Comparison of ENCODE assay signal across 21 cellular contexts in the genomic region with DNA sequence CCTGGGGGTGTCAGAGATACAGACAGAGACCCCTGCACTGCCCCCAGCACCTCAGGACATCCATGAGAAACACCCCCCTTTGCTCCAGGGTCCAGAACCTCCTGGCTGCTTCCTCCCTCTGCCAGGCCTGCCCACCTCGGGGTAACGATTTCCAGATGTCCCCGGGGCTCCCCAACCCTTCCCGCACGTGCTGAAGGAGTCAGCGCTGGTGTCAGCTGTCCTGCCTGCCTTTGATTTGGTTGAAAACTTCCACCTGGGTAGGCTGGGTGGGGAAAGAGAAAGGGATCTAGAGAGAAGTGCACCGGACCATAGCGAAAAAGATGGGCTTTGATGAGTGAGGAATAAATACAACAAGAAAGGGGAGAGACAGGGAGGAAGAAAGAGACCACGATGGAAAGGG. TPM values are rescaled to one million over a fixed set of nuclear protein-coding genes. Genes with fewer than 3 reads are reported as not detected.
"Had no signal": no experiment of that assay in that cellular context is flagged by ENCODE, and none has a peak within 500 bp of the region (broad histone marks: within the 10 kb centered on the region; RNA-seq: fewer than 3 reads in every experiment).

No MANE protein-coding gene starts in this region.

- H3K9me3 ChIP-seq: left ventricle myocardium inferior, neutrophil, right lobe of liver, stomach had no signal

- H3K27me3 ChIP-seq: right lobe of liver had no signal

- DNase-seq: activated CD4-positive, alpha-beta T cell treated with anti-CD3 and anti-CD28 coated beads for 4 hours; activated CD8-positive, alpha-beta memory T cell treated with anti-CD3 and anti-CD28 coated beads, Interleukin-2, amount 10 ng/mL, durations not matched to agents 7 days and 5 days; activated naive CD4-positive, alpha-beta T cell; caudate nucleus; dorsolateral prefrontal cortex; foreskin melanocyte; left ventricle myocardium inferior; right lobe of liver; small intestine; stomach; trophoblast cell had no signal

- FAIRE-seq: colon, small intestine had no signal

- H3K36me3 ChIP-seq: left ventricle myocardium inferior, neutrophil, right lobe of liver, stomach had no signal

- ATAC-seq: activated CD8-positive, alpha-beta memory T cell treated with anti-CD3 and anti-CD28 coated beads, Interleukin-2, amount 10 ng/mL, durations not matched to agents 7 days and 5 days; right lobe of liver; WTC11 had no signal

- H3K27ac ChIP-seq: dorsolateral prefrontal cortex, left ventricle myocardium inferior, neutrophil, parathyroid adenoma, right lobe of liver, stomach had no signal

- H3K9me3 Mint-ChIP-seq: activated CD4-positive, alpha-beta memory T cell treated with anti-CD3 and anti-CD28 coated beads for 36 hours; WTC11 had no signal

- H3K36me3 Mint-ChIP-seq: activated CD4-positive, alpha-beta memory T cell treated with anti-CD3 and anti-CD28 coated beads for 36 hours; activated CD8-positive, alpha-beta memory T cell treated with anti-CD3 and anti-CD28 coated beads, Interleukin-2, amount 10 ng/mL, durations not matched to agents 7 days and 5 days; brain; WTC11 had no signal

- H3K4me3 Mint-ChIP-seq: activated CD4-positive, alpha-beta memory T cell treated with anti-CD3 and anti-CD28 coated beads for 36 hours; activated CD8-positive, alpha-beta memory T cell treated with anti-CD3 and anti-CD28 coated beads, Interleukin-2, amount 10 ng/mL, durations not matched to agents 7 days and 5 days had no signal

- H3K27ac Mint-ChIP-seq: activated CD4-positive, alpha-beta memory T cell treated with anti-CD3 and anti-CD28 coated beads for 36 hours; activated CD8-positive, alpha-beta memory T cell treated with anti-CD3 and anti-CD28 coated beads, Interleukin-2, amount 10 ng/mL, durations not matched to agents 7 days and 5 days; WTC11 had no signal

- H3K4me3 ChIP-seq: dorsolateral prefrontal cortex, left ventricle myocardium inferior, right lobe of liver, stomach had no signal

RNA-seq across cellular contexts. Expression of gene CGB7, which starts 1.5 kb away (rescaled TPM):
- total RNA-seq: activated CD4-positive, alpha-beta memory T cell treated with anti-CD3 and anti-CD28 coated beads for 36 hours; activated CD8-positive, alpha-beta memory T cell treated with anti-CD3 and anti-CD28 coated beads, Interleukin-2, amount 10 ng/mL, durations not matched to agents 7 days and 5 days; left ventricle myocardium inferior; right lobe of liver; stomach; temporal lobe had no signal

RNA-seq across cellular contexts. Expression of gene NTF4, which starts 5.6 kb away (rescaled TPM):
- total RNA-seq: activated CD4-positive, alpha-beta memory T cell treated with anti-CD3 and anti-CD28 coated beads for 36 hours; activated CD8-positive, alpha-beta memory T cell treated with anti-CD3 and anti-CD28 coated beads, Interleukin-2, amount 10 ng/mL, durations not matched to agents 7 days and 5 days; dorsolateral prefrontal cortex; left ventricle myocardium inferior; myocyte; right lobe of liver; stomach; temporal lobe had no signal

RNA-seq across cellular contexts. Expression of gene CGB8, which starts 10.1 kb away (rescaled TPM):
- total RNA-seq: activated CD4-positive, alpha-beta memory T cell treated with anti-CD3 and anti-CD28 coated beads for 36 hours; activated CD8-positive, alpha-beta memory T cell treated with anti-CD3 and anti-CD28 coated beads, Interleukin-2, amount 10 ng/mL, durations not matched to agents 7 days and 5 days; dorsolateral prefrontal cortex; left ventricle myocardium inferior; myocyte; right lobe of liver; stomach; temporal lobe had no signal

RNA-seq across cellular contexts. Expression of gene KCNA7, which starts 13.4 kb away (rescaled TPM):
- total RNA-seq: activated CD4-positive, alpha-beta memory T cell treated with anti-CD3 and anti-CD28 coated beads for 36 hours; activated CD8-positive, alpha-beta memory T cell treated with anti-CD3 and anti-CD28 coated beads, Interleukin-2, amount 10 ng/mL, durations not matched to agents 7 days and 5 days; epithelial cell of proximal tubule; kidney epithelial cell; right lobe of liver; stomach; temporal lobe had no signal

RNA-seq across cellular contexts. Expression of gene CGB5, which starts 15.4 kb away (rescaled TPM):
- total RNA-seq: activated CD4-positive, alpha-beta memory T cell treated with anti-CD3 and anti-CD28 coated beads for 36 hours; activated CD8-positive, alpha-beta memory T cell treated with anti-CD3 and anti-CD28 coated beads, Interleukin-2, amount 10 ng/mL, durations not matched to agents 7 days and 5 days; dorsolateral prefrontal cortex; epithelial cell of proximal tubule; kidney epithelial cell; left ventricle myocardium inferior; myocyte; right lobe of liver; stomach; temporal lobe had no signal
